Comparison of ENCODE assay signal across 9 cellular contexts in genomic region chr17:44170499-44171201, GRCh38. TPM values are rescaled to one million over a fixed set of nuclear protein-coding genes. Genes with fewer than 3 reads are reported as not detected.
DNase-seq lines count a peak whose midpoint lies in the region; ATAC-seq, FAIRE-seq and TF ChIP-seq lines count a peak whose summit lies in the region.
"Had no signal": no experiment of that assay in that cellular context is flagged by ENCODE, and none has a peak within 500 bp of the region (broad histone marks: within the 10 kb centered on the region; RNA-seq: fewer than 3 reads in every experiment).

ASB16 (plus strand) TSS chr17:44170704; CDS start chr17:44170790, 86 bp downstream.

- peak; percentile 78 for ATAC-seq in Right ventricle myocardium inferior
- ATAC-seq in HG03442 (IDR thresholded peaks at IDR 0.05; ENCODE audit: unreplicated experiment): no peak

- H2AFZ ChIP-seq in OCI-LY3 (ENCODE audit: low read depth, low read length): no peak within 1 kb of the TSS

- no peaks in the 10 kb centered on the region; the same call in 1 of the 2 replicates for H3K27me3 ChIP-seq in OCI-LY3 (ENCODE audit: low read depth, low read length)
- H3K27me3 ChIP-seq in colonic mucosa: no peaks in the 10 kb centered on the region

- H3K36me3 ChIP-seq in OCI-LY3 (replicated peaks; ENCODE audit: low read depth, low read length) (no peaks in the 10 kb centered on the region), colonic mucosa (no peaks in the 10 kb centered on the region)

- H3K79me2 ChIP-seq in OCI-LY3 (ENCODE audit: low read length): no peaks in the 10 kb centered on the region

- FAIRE-seq in GM19239 (lab: Jason Lieb, UNC): no peak

- no peak within 1 kb of the TSS for H3K4me3 Mint-ChIP-seq in progenitor cell of endocrine pancreas (ENCODE audit: low read depth)

- H3K4me1 Mint-ChIP-seq in progenitor cell of endocrine pancreas (ENCODE audit: low read depth): peaks cover 15% of the 10 kb centered on the region

- H3K9me3 Mint-ChIP-seq in progenitor cell of endocrine pancreas (ENCODE audit: low read depth): no peaks in the 10 kb centered on the region

- no peaks in the 10 kb centered on the region for H3K27me3 Mint-ChIP-seq in progenitor cell of endocrine pancreas

- H3K4me1 ChIP-seq in OCI-LY3 (ENCODE audit: low read length) (peaks cover 17% of the 10 kb centered on the region), colonic mucosa (no peaks in the 10 kb centered on the region)

- peak within 1 kb of the TSS; percentile 56 for H3K27ac Mint-ChIP-seq in progenitor cell of endocrine pancreas

- DNase-seq in ELF-1 (ENCODE audit: low read depth, low spot score) (peak; percentile 50), Right ventricle myocardium inferior (ENCODE audit: missing footprints) (no peak), progenitor cell of endocrine pancreas (ENCODE audit: low spot score, unreplicated experiment) (no peak), colonic mucosa (no peak), GM20000 (ENCODE audit: low spot score) (no peak), GM19239 (ENCODE audit: insufficient read length, low spot score) (no peak)

- no peaks in the 10 kb centered on the region for H4K20me1 ChIP-seq in OCI-LY3 (ENCODE audit: insufficient read depth, low read length)

- H3K27ac ChIP-seq in OCI-LY3 (ENCODE audit: low read length) (no peak within 1 kb of the TSS), colonic mucosa (no peak within 1 kb of the TSS)

- H3K4me2 ChIP-seq in OCI-LY3 (ENCODE audit: low read length): peak within 1 kb of the TSS; percentile 38

- H3K9ac ChIP-seq in OCI-LY3 (ENCODE audit: low read length) (no peak within 1 kb of the TSS), colonic mucosa (ENCODE audit: low read depth in 2 of 2, low read length in 2 of 2) (no peak within 1 kb of the TSS)

- H3K4me3 ChIP-seq in OCI-LY3 (ENCODE audit: low read length): peak within 1 kb of the TSS; percentile 6; the same call in 1 of the 2 replicates
- no peak within 1 kb of the TSS for H3K4me3 ChIP-seq in colonic mucosa

- no peaks in the 10 kb centered on the region for H3K9me3 ChIP-seq in OCI-LY3 (ENCODE audit: insufficient read depth, low read length)
- no peaks in the 10 kb centered on the region for H3K9me3 ChIP-seq in colonic mucosa

- intact Hi-C loops in Right ventricle myocardium inferior (cut with DNase I) (loop anchor here (10.0 kb wide), 1 partner anchor 46 kb away; the partner anchor contains the start of gene HDAC5), colonic mucosa (cut with DNase I) (no loop called here)

- TF ChIP-seq CTCF in OCI-LY3 (IDR thresholded peaks at IDR 0.05; ENCODE audit: low read depth, low read length) (no peak; the same call in 1 of the 2 replicates), progenitor cell of endocrine pancreas (IDR thresholded peaks at IDR 0.05; ENCODE audit: unreplicated experiment) (no peak), colonic mucosa (IDR thresholded peaks at IDR 0.05) (no peak), GM20000 (IDR thresholded peaks at IDR 0.05; ENCODE audit: extremely low read depth, missing control alignments) (no peak)

- H3K36me3 Mint-ChIP-seq in progenitor cell of endocrine pancreas (ENCODE audit: insufficient read depth): peaks cover under 1% of the 10 kb centered on the region

RNA-seq across cellular contexts. Expression of gene ASB16, which starts in this region (rescaled TPM):
- total RNA-seq in Right ventricle myocardium inferior (14.5 TPM), progenitor cell of endocrine pancreas (0.49 and 0.89 TPM in 2 replicates), colonic mucosa (under 1 TPM in 1 of 2 donors, not detected in 1; 0.32 TPM)
- total RNA-seq: NCI-H460 had no signal
